ENCODE assay signal across 11 cellular contexts in the genomic region with DNA sequence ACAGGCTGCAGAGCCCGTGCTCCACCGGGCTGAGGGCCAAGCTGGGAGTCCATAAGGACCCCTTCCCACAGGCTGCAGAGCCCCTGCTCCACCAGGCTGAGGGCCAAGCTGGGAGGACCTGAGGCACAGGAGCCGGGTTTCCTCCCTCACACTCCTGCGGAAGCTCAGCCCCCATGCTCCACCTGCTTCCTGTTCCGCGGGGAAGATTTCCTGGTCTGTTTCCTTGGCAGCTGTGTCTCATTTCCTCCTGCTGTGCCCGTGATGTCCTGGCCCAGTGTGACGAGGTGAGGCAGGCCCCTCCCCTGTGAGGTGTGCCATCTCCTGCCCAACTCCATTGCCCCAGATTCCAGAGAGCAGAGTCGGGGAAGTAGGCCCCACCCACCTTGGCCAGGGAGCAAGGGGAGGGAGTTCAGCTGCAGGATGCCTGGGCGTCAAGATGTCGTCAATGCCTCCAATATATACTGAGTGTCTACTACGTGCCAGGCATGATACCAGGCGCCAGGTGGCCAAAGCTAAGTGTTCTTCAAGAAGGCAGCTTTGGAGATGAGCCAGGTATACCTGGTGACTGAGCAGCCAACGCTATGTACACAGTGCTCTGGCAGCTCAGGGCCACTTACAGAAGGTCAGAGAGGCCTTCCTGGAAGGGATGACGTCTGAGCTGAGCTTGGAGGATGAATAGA. TPM values are rescaled to one million over a fixed set of nuclear protein-coding genes. Genes with fewer than 3 reads are reported as not detected.
DNase-seq lines count a peak whose midpoint lies in the region; ATAC-seq, FAIRE-seq and TF ChIP-seq lines count a peak whose summit lies in the region.
"Had no signal": no experiment of that assay in that cellular context is flagged by ENCODE, and none has a peak within 500 bp of the region (broad histone marks: within the 10 kb centered on the region; RNA-seq: fewer than 3 reads in every experiment).

No MANE protein-coding gene starts in this region.

- TF ChIP-seq RAD21 in Ishikawa (IDR thresholded peaks at IDR 0.05; ENCODE audit: low read depth), result no peak

- WGBS in small intestine, 3 donors, result 14 to 38% (median 17%) methylated on average over 15 of the region's 15 CpGs

- FAIRE-seq in small intestine (lab: Jason Lieb, UNC), result no peak

- no peak overlapping the region for H3K27ac ChIP-seq in epithelial cell of prostate
- H3K27ac ChIP-seq in small intestine (ENCODE audit: low read depth in 1 of 2, low read length in 1 of 2), result peak overlapping the region in 1 of 2 donors; percentile 69

- H3K4me3 ChIP-seq in small intestine (ENCODE audit: low read depth in 1 of 2, low read length in 2 of 2), result no peak overlapping the region
- H3K4me3 ChIP-seq: MG63 had no signal

- DNase-seq in NCI-H446 (lab: John Stamatoyannopoulos, UW), result peak; percentile 66 to 77
- peak; percentile 91 for DNase-seq in epithelial cell of prostate (ENCODE audit: low read depth, low spot score)
- DNase-seq in small intestine, result peak; percentile 96
- DNase-seq in activated CD8-positive, alpha-beta memory T cell treated with anti-CD3 and anti-CD28 coated beads for 24 hours, result no peak
- no peak for DNase-seq in stimulated activated CD4-positive, alpha-beta T cell treated with anti-CD3 and anti-CD28 coated beads, Interleukin-15, amount 100 ng/mL, for 24 hours
- DNase-seq: activated naive CD4-positive, alpha-beta T cell treated with anti-CD3 and anti-CD28 coated beads for 36 hours; endodermal cell; MG63; T-helper 9 cell had no signal

- H3K9me3 ChIP-seq in small intestine (ENCODE audit: control insufficient read depth, low read depth), result no peaks in the 10 kb centered on the region
- H3K9me3 ChIP-seq: MG63 had no signal

- H3K36me3 ChIP-seq in small intestine (ENCODE audit: control insufficient read depth in 2 of 2, insufficient read depth in 2 of 2, low read length in 2 of 2), result no peaks in the 10 kb centered on the region

- no peak for ATAC-seq in HG03095 (IDR thresholded peaks at IDR 0.05; ENCODE audit: unreplicated experiment)

- H3K4me1 ChIP-seq in small intestine (ENCODE audit: control insufficient read depth in 2 of 2, insufficient read depth in 1 of 2, low read depth in 1 of 2, low read length in 1 of 2), result no peaks in the 10 kb centered on the region

- no peak for TF ChIP-seq EP300 in Ishikawa (IDR thresholded peaks at IDR 0.05; ENCODE audit: borderline replicate concordance)

- no peaks in the 10 kb centered on the region for H3K27me3 ChIP-seq in small intestine (ENCODE audit: control insufficient read depth in 2 of 2, insufficient read depth in 2 of 2, low read length in 2 of 2)
- H3K27me3 ChIP-seq: MG63 had no signal

TF ChIP-seq in Ishikawa, 13 proteins besides CTCF, POLR2A, EP300 and RAD21:
- TF ChIP-seq CEBPB (IDR thresholded peaks at IDR 0.05) (no peak), NFIC (IDR thresholded peaks at IDR 0.05) (0 out of 2 replicates have a peak, but pooled peaks have one; percentile 8)
- TF ChIP-seq, protein P1, sequence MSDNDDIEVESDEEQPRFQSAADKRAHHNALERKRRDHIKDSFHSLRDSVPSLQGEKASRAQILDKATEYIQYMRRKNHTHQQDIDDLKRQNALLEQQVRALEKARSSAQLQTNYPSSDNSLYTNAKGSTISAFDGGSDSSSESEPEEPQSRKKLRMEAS (IDR thresholded peaks at IDR 0.05), result peak; percentile 57; the same call in 1 of the 2 replicates
TF ChIP-seq in Ishikawa: peak in this region for 2.

RNA-seq across cellular contexts. Expression of a gene that starts 58.8 kb away (rescaled TPM):
- polyA plus RNA-seq in small intestine, result 1 to 10 TPM in 1 of 3 donors, under 1 TPM in 2; 0.67 to 6.4 (median 0.81) TPM

Comparison
In these comparisons a context has a peak if more than half of its experiments do, and no peak if none do; other contexts are left out.
1. DNase-seq: peak in NCI-H446 (2 of 2), epithelial cell of prostate (single experiment) and small intestine (single experiment); none in activated CD8-positive, alpha-beta memory T cell treated with anti-CD3 and anti-CD28 coated beads for 24 hours (single experiment) and stimulated activated CD4-positive, alpha-beta T cell treated with anti-CD3 and anti-CD28 coated beads, Interleukin-15, amount 100 ng/mL, for 24 hours (single experiment).